In genomic region chr3:57810471-57811144, GRCh38 we compare ENCODE assay signal across 3 cellular contexts.
TF ChIP-seq lines count a peak whose summit lies in the region.

No MANE protein-coding gene starts in this region.

TF ChIP-seq in A549, 52 proteins besides CTCF, POLR2A, EP300 and RAD21:
- TF ChIP-seq ZNF302 (CRISPR knock-in tag; IDR thresholded peaks at IDR 0.05) (no peak), BCL3 (IDR thresholded peaks at IDR 0.05) (no peak), NR3C1 (IDR thresholded peaks at IDR 0.05) (no peak), MAFK (IDR thresholded peaks at IDR 0.05; ENCODE audit: partially characterized antibody) (peak; percentile 55)
TF ChIP-seq in A549: peak in this region for 1.

TF ChIP-seq in IMR-90, 13 proteins besides CTCF, POLR2A, EP300 and RAD21:
- TF ChIP-seq MAFK (IDR thresholded peaks at IDR 0.05; ENCODE audit: low read depth, low read length) = peak; percentile 88
- no peak for TF ChIP-seq CHD1 (IDR thresholded peaks at IDR 0.05; ENCODE audit: low read depth, low read length)

TF ChIP-seq in SK-N-SH treated with all-trans-retinoic acid at 6 μM for 48 hours, 23 proteins besides CTCF, POLR2A, EP300 and RAD21:
- TF ChIP-seq TSHZ2 (CRISPR knock-in tag; IDR thresholded peaks at IDR 0.05) (no peak), GLIS3 (CRISPR knock-in tag; IDR thresholded peaks at IDR 0.05) (no peak), PPARA (CRISPR knock-in tag; IDR thresholded peaks at IDR 0.05; ENCODE audit: borderline replicate concordance) (no peak), SNAI2 (CRISPR knock-in tag; IDR thresholded peaks at IDR 0.05) (no peak), ESRRG (CRISPR knock-in tag; IDR thresholded peaks at IDR 0.05) (no peak), CSDC2 (CRISPR knock-in tag; IDR thresholded peaks at IDR 0.05) (no peak), TCF4 (CRISPR knock-in tag; IDR thresholded peaks at IDR 0.05; ENCODE audit: borderline replicate concordance) (no peak), ZFP3 (CRISPR knock-in tag; IDR thresholded peaks at IDR 0.05) (no peak), ISL1 (CRISPR knock-in tag; IDR thresholded peaks at IDR 0.05) (no peak), TOX (CRISPR knock-in tag; IDR thresholded peaks at IDR 0.05; ENCODE audit: borderline replicate concordance) (no peak), ZNF70 (CRISPR knock-in tag; IDR thresholded peaks at IDR 0.05) (no peak), ZFP30 (CRISPR knock-in tag; IDR thresholded peaks at IDR 0.05) (no peak)
- TF ChIP-seq, protein P1, sequence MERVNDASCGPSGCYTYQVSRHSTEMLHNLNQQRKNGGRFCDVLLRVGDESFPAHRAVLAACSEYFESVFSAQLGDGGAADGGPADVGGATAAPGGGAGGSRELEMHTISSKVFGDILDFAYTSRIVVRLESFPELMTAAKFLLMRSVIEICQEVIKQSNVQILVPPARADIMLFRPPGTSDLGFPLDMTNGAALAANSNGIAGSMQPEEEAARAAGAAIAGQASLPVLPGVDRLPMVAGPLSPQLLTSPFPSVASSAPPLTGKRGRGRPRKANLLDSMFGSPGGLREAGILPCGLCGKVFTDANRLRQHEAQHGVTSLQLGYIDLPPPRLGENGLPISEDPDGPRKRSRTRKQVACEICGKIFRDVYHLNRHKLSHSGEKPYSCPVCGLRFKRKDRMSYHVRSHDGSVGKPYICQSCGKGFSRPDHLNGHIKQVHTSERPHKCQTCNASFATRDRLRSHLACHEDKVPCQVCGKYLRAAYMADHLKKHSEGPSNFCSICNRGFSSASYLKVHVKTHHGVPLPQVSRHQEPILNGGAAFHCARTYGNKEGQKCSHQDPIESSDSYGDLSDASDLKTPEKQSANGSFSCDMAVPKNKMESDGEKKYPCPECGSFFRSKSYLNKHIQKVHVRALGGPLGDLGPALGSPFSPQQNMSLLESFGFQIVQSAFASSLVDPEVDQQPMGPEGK (CRISPR knock-in tag; IDR thresholded peaks at IDR 0.05; ENCODE audit: borderline replicate concordance) = no peak
TF ChIP-seq in SK-N-SH treated with all-trans-retinoic acid at 6 μM for 48 hours: peak in this region for 0.
